Comparison of ENCODE assay signal across 1 cellular context in the genomic region with DNA sequence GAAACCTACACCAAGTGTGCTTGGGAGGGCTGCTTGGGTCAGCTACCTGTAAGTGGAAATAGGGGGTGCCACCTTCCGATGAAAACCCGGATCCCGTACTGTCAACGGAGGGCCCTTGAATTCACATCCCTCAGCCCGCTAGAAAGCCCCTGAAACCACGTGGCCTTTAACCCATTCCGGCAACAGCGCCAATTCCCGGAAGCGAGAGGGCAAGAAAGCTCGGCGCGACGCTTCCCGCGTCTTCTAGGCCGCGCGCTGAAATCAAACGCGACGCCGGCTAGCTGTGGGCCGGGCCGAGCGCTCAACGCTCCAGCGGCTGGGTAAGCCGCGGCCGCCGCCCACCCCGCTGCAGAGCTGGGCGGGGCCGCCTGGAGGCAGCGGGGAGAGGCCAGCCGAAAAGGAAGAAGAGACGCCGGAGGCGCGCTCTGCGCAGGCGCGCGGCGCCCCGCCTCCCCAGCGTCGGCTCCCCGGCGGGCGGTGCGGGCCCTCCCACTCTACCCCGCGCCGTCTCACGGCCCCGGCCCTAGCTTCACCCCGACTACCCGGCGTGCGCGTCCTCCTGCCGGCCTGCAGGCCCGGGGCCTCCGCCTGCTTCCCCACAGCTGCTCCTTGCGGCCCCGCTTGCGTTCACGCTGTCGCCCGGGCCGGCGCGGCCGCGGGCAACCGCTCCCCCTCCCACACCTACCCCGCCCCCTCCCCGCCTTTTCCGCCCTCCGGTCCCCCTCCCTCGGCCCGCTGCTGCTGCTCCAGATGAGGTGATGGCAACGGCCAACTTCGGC.
TF ChIP-seq lines count a peak whose summit lies in the region.

A gene (plus strand): TSS at position 492 of the 779 bp plus-strand sequence. CDS start 267 bp downstream, at position 759.

TF ChIP-seq in K562, 482 proteins besides CTCF, POLR2A, EP300 and RAD21 (continued from another document and continues in another):
- peak; percentile 89 for TF ChIP-seq RBBP5 (IDR thresholded peaks at IDR 0.05; ENCODE audit: borderline replicate concordance, insufficient read depth, low read length, poor library complexity, severe bottlenecking)
- TF ChIP-seq ZNF134 (CRISPR knock-in tag; conservative IDR thresholded peaks at IDR 0.05): no peak
- no peak for TF ChIP-seq EWSR1 (IDR thresholded peaks at IDR 0.05; ENCODE audit: borderline replicate concordance, low read depth, partially characterized antibody)
- no peak; the same call in 1 of the 2 replicates for TF ChIP-seq ZNF124 (CRISPR knock-in tag; IDR thresholded peaks at IDR 0.05)
- no peak; the same call in 1 of the 2 replicates for TF ChIP-seq ZNF263 (CRISPR knock-in tag; IDR thresholded peaks at IDR 0.05; ENCODE audit: borderline replicate concordance)
- TF ChIP-seq KLF6 (CRISPR knock-in tag; IDR thresholded peaks at IDR 0.05; ENCODE audit: borderline replicate concordance): peak; percentile 78; the same call in 1 of the 2 replicates
- TF ChIP-seq, protein P1, sequence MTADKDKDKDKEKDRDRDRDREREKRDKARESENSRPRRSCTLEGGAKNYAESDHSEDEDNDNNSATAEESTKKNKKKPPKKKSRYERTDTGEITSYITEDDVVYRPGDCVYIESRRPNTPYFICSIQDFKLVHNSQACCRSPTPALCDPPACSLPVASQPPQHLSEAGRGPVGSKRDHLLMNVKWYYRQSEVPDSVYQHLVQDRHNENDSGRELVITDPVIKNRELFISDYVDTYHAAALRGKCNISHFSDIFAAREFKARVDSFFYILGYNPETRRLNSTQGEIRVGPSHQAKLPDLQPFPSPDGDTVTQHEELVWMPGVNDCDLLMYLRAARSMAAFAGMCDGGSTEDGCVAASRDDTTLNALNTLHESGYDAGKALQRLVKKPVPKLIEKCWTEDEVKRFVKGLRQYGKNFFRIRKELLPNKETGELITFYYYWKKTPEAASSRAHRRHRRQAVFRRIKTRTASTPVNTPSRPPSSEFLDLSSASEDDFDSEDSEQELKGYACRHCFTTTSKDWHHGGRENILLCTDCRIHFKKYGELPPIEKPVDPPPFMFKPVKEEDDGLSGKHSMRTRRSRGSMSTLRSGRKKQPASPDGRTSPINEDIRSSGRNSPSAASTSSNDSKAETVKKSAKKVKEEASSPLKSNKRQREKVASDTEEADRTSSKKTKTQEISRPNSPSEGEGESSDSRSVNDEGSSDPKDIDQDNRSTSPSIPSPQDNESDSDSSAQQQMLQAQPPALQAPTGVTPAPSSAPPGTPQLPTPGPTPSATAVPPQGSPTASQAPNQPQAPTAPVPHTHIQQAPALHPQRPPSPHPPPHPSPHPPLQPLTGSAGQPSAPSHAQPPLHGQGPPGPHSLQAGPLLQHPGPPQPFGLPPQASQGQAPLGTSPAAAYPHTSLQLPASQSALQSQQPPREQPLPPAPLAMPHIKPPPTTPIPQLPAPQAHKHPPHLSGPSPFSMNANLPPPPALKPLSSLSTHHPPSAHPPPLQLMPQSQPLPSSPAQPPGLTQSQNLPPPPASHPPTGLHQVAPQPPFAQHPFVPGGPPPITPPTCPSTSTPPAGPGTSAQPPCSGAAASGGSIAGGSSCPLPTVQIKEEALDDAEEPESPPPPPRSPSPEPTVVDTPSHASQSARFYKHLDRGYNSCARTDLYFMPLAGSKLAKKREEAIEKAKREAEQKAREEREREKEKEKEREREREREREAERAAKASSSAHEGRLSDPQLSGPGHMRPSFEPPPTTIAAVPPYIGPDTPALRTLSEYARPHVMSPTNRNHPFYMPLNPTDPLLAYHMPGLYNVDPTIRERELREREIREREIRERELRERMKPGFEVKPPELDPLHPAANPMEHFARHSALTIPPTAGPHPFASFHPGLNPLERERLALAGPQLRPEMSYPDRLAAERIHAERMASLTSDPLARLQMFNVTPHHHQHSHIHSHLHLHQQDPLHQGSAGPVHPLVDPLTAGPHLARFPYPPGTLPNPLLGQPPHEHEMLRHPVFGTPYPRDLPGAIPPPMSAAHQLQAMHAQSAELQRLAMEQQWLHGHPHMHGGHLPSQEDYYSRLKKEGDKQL (CRISPR knock-in tag; IDR thresholded peaks at IDR 0.05; ENCODE audit: borderline replicate concordance): 0 out of 2 replicates have a peak, but pooled peaks have one; percentile 44
- TF ChIP-seq COPS2 (conservative IDR thresholded peaks at IDR 0.05): no peak
- TF ChIP-seq ZNF41 (CRISPR knock-in tag; conservative IDR thresholded peaks at IDR 0.05): 0 out of 2 replicates have a peak, but pooled peaks have one; percentile 46
- TF ChIP-seq, protein P2, sequence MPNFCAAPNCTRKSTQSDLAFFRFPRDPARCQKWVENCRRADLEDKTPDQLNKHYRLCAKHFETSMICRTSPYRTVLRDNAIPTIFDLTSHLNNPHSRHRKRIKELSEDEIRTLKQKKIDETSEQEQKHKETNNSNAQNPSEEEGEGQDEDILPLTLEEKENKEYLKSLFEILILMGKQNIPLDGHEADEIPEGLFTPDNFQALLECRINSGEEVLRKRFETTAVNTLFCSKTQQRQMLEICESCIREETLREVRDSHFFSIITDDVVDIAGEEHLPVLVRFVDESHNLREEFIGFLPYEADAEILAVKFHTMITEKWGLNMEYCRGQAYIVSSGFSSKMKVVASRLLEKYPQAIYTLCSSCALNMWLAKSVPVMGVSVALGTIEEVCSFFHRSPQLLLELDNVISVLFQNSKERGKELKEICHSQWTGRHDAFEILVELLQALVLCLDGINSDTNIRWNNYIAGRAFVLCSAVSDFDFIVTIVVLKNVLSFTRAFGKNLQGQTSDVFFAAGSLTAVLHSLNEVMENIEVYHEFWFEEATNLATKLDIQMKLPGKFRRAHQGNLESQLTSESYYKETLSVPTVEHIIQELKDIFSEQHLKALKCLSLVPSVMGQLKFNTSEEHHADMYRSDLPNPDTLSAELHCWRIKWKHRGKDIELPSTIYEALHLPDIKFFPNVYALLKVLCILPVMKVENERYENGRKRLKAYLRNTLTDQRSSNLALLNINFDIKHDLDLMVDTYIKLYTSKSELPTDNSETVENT (CRISPR knock-in tag; IDR thresholded peaks at IDR 0.05): 0 out of 2 replicates have a peak, but pooled peaks have one; percentile 53
- TF ChIP-seq ZNF197 (CRISPR knock-in tag; IDR thresholded peaks at IDR 0.05; ENCODE audit: low read depth): no peak; the same call in 1 of the 2 replicates
- TF ChIP-seq ZZZ3 (IDR thresholded peaks at IDR 0.05): no peak
- no peak for TF ChIP-seq ZC3H11A (IDR thresholded peaks at IDR 0.05; ENCODE audit: low read depth, low read length)
- peak; percentile 68; the same call in 1 of the 2 replicates for TF ChIP-seq ZNF224 (CRISPR knock-in tag; IDR thresholded peaks at IDR 0.05)
- TF ChIP-seq HCFC1 (IDR thresholded peaks at IDR 0.05; ENCODE audit: low read depth, low read length): peak; percentile 70
- peak; percentile 78 for TF ChIP-seq HDAC2 (IDR thresholded peaks at IDR 0.05)
- TF ChIP-seq MECOM (CRISPR knock-in tag; IDR thresholded peaks at IDR 0.05): peak; percentile 45; the same call in 1 of the 2 replicates
- no peak for TF ChIP-seq YBX1 (IDR thresholded peaks at IDR 0.05)
- TF ChIP-seq, protein P3, sequence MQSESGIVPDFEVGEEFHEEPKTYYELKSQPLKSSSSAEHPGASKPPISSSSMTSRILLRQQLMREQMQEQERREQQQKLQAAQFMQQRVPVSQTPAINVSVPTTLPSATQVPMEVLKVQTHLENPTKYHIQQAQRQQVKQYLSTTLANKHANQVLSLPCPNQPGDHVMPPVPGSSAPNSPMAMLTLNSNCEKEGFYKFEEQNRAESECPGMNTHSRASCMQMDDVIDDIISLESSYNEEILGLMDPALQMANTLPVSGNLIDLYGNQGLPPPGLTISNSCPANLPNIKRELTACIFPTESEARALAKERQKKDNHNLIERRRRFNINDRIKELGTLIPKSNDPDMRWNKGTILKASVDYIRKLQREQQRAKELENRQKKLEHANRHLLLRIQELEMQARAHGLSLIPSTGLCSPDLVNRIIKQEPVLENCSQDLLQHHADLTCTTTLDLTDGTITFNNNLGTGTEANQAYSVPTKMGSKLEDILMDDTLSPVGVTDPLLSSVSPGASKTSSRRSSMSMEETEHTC (IDR thresholded peaks at IDR 0.05): no peak
- TF ChIP-seq RBM34 (IDR thresholded peaks at IDR 0.05; ENCODE audit: borderline replicate concordance, insufficient read depth, low read length): no peak
- TF ChIP-seq FIP1L1 (IDR thresholded peaks at IDR 0.05; ENCODE audit: low read depth, low read length, poor library complexity, severe bottlenecking): peak; percentile 52
- no peak for TF ChIP-seq POLR3G (IDR thresholded peaks at IDR 0.05; ENCODE audit: extremely low read depth, insufficient read length, insufficient replicate concordance)
- TF ChIP-seq SMARCC2 (IDR thresholded peaks at IDR 0.05; ENCODE audit: low read depth): no peak
- no peak for TF ChIP-seq MIER1 (IDR thresholded peaks at IDR 0.05; ENCODE audit: low read depth)
- TF ChIP-seq IRF2 (CRISPR knock-in tag; IDR thresholded peaks at IDR 0.05): no peak
- no peak for TF ChIP-seq MTA2 (IDR thresholded peaks at IDR 0.05; ENCODE audit: low read depth)
- TF ChIP-seq GTF2A2 (tag; IDR thresholded peaks at IDR 0.05): 0 out of 2 replicates have a peak, but pooled peaks have one; percentile 34
- TF ChIP-seq, protein P4, sequence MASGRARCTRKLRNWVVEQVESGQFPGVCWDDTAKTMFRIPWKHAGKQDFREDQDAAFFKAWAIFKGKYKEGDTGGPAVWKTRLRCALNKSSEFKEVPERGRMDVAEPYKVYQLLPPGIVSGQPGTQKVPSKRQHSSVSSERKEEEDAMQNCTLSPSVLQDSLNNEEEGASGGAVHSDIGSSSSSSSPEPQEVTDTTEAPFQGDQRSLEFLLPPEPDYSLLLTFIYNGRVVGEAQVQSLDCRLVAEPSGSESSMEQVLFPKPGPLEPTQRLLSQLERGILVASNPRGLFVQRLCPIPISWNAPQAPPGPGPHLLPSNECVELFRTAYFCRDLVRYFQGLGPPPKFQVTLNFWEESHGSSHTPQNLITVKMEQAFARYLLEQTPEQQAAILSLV (tag; IDR thresholded peaks at IDR 0.05): peak; percentile 53; the same call in 1 of the 2 replicates
- TF ChIP-seq, protein P5, sequence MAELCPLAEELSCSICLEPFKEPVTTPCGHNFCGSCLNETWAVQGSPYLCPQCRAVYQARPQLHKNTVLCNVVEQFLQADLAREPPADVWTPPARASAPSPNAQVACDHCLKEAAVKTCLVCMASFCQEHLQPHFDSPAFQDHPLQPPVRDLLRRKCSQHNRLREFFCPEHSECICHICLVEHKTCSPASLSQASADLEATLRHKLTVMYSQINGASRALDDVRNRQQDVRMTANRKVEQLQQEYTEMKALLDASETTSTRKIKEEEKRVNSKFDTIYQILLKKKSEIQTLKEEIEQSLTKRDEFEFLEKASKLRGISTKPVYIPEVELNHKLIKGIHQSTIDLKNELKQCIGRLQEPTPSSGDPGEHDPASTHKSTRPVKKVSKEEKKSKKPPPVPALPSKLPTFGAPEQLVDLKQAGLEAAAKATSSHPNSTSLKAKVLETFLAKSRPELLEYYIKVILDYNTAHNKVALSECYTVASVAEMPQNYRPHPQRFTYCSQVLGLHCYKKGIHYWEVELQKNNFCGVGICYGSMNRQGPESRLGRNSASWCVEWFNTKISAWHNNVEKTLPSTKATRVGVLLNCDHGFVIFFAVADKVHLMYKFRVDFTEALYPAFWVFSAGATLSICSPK (IDR thresholded peaks at IDR 0.05; ENCODE audit: borderline replicate concordance): no peak
- no peak for TF ChIP-seq ARID2 (IDR thresholded peaks at IDR 0.05)
- TF ChIP-seq ZNF644 (tag; IDR thresholded peaks at IDR 0.05; ENCODE audit: low read depth): no peak
- no peak for TF ChIP-seq DNMT1 (IDR thresholded peaks at IDR 0.05)
- peak; percentile 49 for TF ChIP-seq KDM5B (IDR thresholded peaks at IDR 0.05; ENCODE audit: insufficient replicate concordance, low read depth, low read length)
- 0 out of 2 replicates have a peak, but pooled peaks have one; percentile 52 for TF ChIP-seq CHD2 (IDR thresholded peaks at IDR 0.05; ENCODE audit: low read depth, low read length)
- no peak for TF ChIP-seq PTRF (tag; IDR thresholded peaks at IDR 0.05)
- TF ChIP-seq U2AF1 (optimal IDR thresholded peaks at IDR 0.05; ENCODE audit: low read depth, low read length): no peak
- TF ChIP-seq ERF (CRISPR knock-in tag; IDR thresholded peaks at IDR 0.05): peak; percentile 93
- TF ChIP-seq CCNT2 (IDR thresholded peaks at IDR 0.05; ENCODE audit: borderline replicate concordance, extremely low read depth, insufficient read length, low read depth, low read length): peak; percentile 94
- peak; percentile 37 for TF ChIP-seq FUS (optimal IDR thresholded peaks at IDR 0.05; ENCODE audit: low read depth, low read length)
- TF ChIP-seq, protein P6, sequence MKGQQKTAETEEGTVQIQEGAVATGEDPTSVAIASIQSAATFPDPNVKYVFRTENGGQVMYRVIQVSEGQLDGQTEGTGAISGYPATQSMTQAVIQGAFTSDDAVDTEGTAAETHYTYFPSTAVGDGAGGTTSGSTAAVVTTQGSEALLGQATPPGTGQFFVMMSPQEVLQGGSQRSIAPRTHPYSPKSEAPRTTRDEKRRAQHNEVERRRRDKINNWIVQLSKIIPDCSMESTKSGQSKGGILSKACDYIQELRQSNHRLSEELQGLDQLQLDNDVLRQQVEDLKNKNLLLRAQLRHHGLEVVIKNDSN (CRISPR knock-in tag; IDR thresholded peaks at IDR 0.05): peak; percentile 89
- TF ChIP-seq, protein P7, sequence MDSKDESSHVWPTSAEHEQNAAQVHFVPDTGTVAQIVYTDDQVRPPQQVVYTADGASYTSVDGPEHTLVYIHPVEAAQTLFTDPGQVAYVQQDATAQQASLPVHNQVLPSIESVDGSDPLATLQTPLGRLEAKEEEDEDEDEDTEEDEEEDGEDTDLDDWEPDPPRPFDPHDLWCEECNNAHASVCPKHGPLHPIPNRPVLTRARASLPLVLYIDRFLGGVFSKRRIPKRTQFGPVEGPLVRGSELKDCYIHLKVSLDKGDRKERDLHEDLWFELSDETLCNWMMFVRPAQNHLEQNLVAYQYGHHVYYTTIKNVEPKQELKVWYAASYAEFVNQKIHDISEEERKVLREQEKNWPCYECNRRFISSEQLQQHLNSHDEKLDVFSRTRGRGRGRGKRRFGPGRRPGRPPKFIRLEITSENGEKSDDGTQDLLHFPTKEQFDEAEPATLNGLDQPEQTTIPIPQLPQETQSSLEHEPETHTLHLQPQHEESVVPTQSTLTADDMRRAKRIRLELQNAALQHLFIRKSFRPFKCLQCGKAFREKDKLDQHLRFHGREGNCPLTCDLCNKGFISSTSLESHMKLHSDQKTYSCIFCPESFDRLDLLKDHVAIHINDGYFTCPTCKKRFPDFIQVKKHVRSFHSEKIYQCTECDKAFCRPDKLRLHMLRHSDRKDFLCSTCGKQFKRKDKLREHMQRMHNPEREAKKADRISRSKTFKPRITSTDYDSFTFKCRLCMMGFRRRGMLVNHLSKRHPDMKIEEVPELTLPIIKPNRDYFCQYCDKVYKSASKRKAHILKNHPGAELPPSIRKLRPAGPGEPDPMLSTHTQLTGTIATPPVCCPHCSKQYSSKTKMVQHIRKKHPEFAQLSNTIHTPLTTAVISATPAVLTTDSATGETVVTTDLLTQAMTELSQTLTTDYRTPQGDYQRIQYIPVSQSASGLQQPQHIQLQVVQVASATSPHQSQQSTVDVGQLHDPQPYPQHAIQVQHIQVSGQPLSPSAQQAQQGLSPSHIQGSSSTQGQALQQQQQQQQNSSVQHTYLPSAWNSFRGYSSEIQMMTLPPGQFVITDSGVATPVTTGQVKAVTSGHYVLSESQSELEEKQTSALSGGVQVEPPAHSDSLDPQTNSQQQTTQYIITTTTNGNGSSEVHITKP (IDR thresholded peaks at IDR 0.05; ENCODE audit: partially characterized antibody): peak; percentile 68
